ENCODE assay signal across 1 cellular context in the genomic region with DNA sequence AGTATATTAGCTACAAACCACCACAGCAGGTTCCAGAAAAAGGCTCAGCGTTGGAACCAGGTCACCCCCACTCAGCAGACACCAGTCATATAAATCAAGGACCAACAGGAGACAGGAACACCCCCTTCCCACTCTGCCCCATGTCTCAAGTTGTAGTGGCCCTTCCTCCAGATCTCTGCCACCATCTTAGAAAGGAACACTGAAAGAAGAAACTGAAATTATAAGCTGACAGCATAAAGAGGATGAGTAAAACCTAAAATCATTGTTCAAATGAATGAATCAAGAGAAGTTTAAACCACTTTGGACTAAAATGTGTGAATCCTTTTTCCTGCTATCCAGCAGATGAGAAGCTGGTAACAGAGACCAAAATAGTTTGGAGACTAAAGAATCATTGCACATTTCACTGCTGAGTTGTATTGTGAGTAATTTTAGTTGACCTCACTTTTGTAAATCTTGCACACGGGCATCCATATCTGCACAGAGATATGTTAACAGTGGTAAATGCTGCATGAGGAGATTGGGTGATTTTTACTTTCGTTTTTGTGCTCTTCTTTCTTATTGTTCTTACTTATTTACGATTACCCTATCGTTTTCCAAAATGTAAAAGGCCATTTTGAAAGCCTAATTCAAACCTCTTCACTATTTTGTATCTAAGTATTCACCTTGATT.
TF ChIP-seq lines count a peak whose summit lies in the region.

No MANE protein-coding gene starts in this region.

TF ChIP-seq in IMR-90, 13 proteins besides CTCF, POLR2A, EP300 and RAD21:
- no peak for TF ChIP-seq MXI1 (IDR thresholded peaks at IDR 0.05; ENCODE audit: borderline replicate concordance, low read depth, low read length)
- no peak for TF ChIP-seq FOS (IDR thresholded peaks at IDR 0.05; ENCODE audit: low read depth, low read length)
- no peak for TF ChIP-seq CHD1 (IDR thresholded peaks at IDR 0.05; ENCODE audit: low read depth, low read length)
- no peak for TF ChIP-seq MAFK (IDR thresholded peaks at IDR 0.05; ENCODE audit: low read depth, low read length)
- TF ChIP-seq NFE2L2 (IDR thresholded peaks at IDR 0.05; ENCODE audit: low read depth, low read length) = no peak
- no peak for TF ChIP-seq RCOR1 (IDR thresholded peaks at IDR 0.05; ENCODE audit: insufficient replicate concordance, low read length)
- TF ChIP-seq RFX5 (IDR thresholded peaks at IDR 0.05; ENCODE audit: low read depth, low read length) = no peak
- TF ChIP-seq USF2 (IDR thresholded peaks at IDR 0.05; ENCODE audit: low read depth, low read length) = no peak
- no peak for TF ChIP-seq CEBPB (IDR thresholded peaks at IDR 0.05; ENCODE audit: low read depth, low read length)
- TF ChIP-seq SMC3 (IDR thresholded peaks at IDR 0.05; ENCODE audit: low read depth, low read length) = no peak
- TF ChIP-seq MAZ (IDR thresholded peaks at IDR 0.05; ENCODE audit: borderline replicate concordance, low read depth, low read length) = no peak
- TF ChIP-seq, protein P1, sequence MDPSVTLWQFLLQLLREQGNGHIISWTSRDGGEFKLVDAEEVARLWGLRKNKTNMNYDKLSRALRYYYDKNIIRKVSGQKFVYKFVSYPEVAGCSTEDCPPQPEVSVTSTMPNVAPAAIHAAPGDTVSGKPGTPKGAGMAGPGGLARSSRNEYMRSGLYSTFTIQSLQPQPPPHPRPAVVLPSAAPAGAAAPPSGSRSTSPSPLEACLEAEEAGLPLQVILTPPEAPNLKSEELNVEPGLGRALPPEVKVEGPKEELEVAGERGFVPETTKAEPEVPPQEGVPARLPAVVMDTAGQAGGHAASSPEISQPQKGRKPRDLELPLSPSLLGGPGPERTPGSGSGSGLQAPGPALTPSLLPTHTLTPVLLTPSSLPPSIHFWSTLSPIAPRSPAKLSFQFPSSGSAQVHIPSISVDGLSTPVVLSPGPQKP (IDR thresholded peaks at IDR 0.05; ENCODE audit: borderline replicate concordance, low read depth, low read length) = no peak
- TF ChIP-seq BHLHE40 (IDR thresholded peaks at IDR 0.05; ENCODE audit: low read depth, low read length) = no peak
